In the genomic region with DNA sequence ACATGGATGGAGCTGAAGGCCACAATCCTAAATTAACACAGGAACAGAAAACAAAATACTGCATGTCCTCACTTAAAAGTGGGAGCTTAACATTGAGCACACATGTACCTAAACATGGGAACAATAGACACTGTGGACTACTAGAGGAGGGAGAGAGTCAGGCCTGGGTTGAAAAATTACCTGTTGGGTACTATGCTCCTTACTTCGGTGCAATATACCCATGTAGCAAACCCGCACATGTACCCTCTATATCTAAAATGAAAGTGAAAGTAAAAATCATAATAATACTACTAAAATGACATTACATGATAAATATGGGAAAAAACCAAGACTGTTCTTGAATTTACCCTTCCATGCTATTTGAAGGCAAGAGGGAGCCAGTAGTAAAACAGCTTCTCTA, we compare ENCODE assay signal across 1 cellular context.
TF ChIP-seq lines count a peak whose summit lies in the region.

No MANE protein-coding gene starts in this region.

TF ChIP-seq in A549, 52 proteins besides CTCF, POLR2A, EP300 and RAD21:
- TF ChIP-seq FOSB (CRISPR knock-in tag; IDR thresholded peaks at IDR 0.05) (no peak), BHLHE40 (IDR thresholded peaks at IDR 0.05; ENCODE audit: low read depth, low read length) (no peak), FOSL2 (IDR thresholded peaks at IDR 0.05) (no peak), FOSL2 (CRISPR knock-in tag; IDR thresholded peaks at IDR 0.05) (no peak), ESRRA (IDR thresholded peaks at IDR 0.05; ENCODE audit: borderline replicate concordance, low read length) (no peak)
